In genomic region chr1:91637539-91637994, GRCh38 we compare ENCODE assay signal across 2 cellular contexts.
TF ChIP-seq lines count a peak whose summit lies in the region.

No MANE protein-coding gene starts in this region.

TF ChIP-seq in liver, 16 proteins besides CTCF, POLR2A, EP300 and RAD21 (continued from another document):
- TF ChIP-seq REST (IDR thresholded peaks at IDR 0.05) (no peak), NR2F2 (IDR thresholded peaks at IDR 0.05) (peak; percentile 100), EGR1 (IDR thresholded peaks at IDR 0.05; ENCODE audit: low read depth in 2 of 2) (peak in 1 of 2 donors; percentile 44)

TF ChIP-seq in HepG2, 621 proteins besides CTCF, POLR2A, EP300 and RAD21 (continued from another document):
- TF ChIP-seq E2F1 (CRISPR knock-in tag; IDR thresholded peaks at IDR 0.05): no peak
- TF ChIP-seq HDAC6 (IDR thresholded peaks at IDR 0.05; ENCODE audit: low read depth, low read length): no peak
- TF ChIP-seq ZNF460 (CRISPR knock-in tag; IDR thresholded peaks at IDR 0.05; ENCODE audit: borderline replicate concordance): no peak
- TF ChIP-seq ZFYVE20 (CRISPR knock-in tag; IDR thresholded peaks at IDR 0.05; ENCODE audit: borderline replicate concordance, low read depth): no peak
- no peak for TF ChIP-seq TBX3 (IDR thresholded peaks at IDR 0.05; ENCODE audit: borderline replicate concordance)
TF ChIP-seq in HepG2: peak in this region for 0.
